Comparison of ENCODE assay signal across 1 cellular context in the genomic region with DNA sequence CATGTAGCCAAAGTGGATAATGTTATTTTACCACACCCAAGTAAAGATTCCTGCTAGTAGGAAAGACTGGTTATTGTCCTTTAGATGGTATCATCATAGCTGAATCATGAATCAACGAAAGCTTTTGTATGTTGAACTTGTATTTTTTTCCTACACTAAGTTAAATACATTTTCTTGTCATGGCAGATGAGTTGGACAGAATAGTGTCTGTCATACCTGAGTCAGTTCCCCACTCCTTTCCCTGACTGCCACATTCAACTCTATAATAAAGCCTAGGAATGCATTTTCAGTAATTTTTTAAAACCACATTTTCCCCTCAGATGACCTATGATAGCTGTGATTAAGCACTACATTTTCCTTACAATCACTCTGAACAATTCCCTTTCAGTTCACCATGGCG.
TF ChIP-seq lines count a peak whose summit lies in the region.

No MANE protein-coding gene starts in this region.

TF ChIP-seq in SK-N-SH, 30 proteins besides CTCF, POLR2A, EP300 and RAD21 (continued from another document):
- TF ChIP-seq, protein P1, sequence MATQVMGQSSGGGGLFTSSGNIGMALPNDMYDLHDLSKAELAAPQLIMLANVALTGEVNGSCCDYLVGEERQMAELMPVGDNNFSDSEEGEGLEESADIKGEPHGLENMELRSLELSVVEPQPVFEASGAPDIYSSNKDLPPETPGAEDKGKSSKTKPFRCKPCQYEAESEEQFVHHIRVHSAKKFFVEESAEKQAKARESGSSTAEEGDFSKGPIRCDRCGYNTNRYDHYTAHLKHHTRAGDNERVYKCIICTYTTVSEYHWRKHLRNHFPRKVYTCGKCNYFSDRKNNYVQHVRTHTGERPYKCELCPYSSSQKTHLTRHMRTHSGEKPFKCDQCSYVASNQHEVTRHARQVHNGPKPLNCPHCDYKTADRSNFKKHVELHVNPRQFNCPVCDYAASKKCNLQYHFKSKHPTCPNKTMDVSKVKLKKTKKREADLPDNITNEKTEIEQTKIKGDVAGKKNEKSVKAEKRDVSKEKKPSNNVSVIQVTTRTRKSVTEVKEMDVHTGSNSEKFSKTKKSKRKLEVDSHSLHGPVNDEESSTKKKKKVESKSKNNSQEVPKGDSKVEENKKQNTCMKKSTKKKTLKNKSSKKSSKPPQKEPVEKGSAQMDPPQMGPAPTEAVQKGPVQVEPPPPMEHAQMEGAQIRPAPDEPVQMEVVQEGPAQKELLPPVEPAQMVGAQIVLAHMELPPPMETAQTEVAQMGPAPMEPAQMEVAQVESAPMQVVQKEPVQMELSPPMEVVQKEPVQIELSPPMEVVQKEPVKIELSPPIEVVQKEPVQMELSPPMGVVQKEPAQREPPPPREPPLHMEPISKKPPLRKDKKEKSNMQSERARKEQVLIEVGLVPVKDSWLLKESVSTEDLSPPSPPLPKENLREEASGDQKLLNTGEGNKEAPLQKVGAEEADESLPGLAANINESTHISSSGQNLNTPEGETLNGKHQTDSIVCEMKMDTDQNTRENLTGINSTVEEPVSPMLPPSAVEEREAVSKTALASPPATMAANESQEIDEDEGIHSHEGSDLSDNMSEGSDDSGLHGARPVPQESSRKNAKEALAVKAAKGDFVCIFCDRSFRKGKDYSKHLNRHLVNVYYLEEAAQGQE (IDR thresholded peaks at IDR 0.05; ENCODE audit: low read depth, low read length): no peak
- TF ChIP-seq, protein P2, sequence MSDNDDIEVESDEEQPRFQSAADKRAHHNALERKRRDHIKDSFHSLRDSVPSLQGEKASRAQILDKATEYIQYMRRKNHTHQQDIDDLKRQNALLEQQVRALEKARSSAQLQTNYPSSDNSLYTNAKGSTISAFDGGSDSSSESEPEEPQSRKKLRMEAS (IDR thresholded peaks at IDR 0.05; ENCODE audit: low read depth): no peak
- TF ChIP-seq, protein P3, sequence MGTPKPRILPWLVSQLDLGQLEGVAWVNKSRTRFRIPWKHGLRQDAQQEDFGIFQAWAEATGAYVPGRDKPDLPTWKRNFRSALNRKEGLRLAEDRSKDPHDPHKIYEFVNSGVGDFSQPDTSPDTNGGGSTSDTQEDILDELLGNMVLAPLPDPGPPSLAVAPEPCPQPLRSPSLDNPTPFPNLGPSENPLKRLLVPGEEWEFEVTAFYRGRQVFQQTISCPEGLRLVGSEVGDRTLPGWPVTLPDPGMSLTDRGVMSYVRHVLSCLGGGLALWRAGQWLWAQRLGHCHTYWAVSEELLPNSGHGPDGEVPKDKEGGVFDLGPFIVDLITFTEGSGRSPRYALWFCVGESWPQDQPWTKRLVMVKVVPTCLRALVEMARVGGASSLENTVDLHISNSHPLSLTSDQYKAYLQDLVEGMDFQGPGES (IDR thresholded peaks at IDR 0.05; ENCODE audit: low read depth, low read length): no peak
- TF ChIP-seq RCOR1 (IDR thresholded peaks at IDR 0.05; ENCODE audit: low read length): no peak
- TF ChIP-seq FOXM1 (IDR thresholded peaks at IDR 0.05; ENCODE audit: low read depth): peak; percentile 88; the same call in 1 of the 2 replicates
- no peak for TF ChIP-seq NRF1 (IDR thresholded peaks at IDR 0.05; ENCODE audit: low read depth, low read length)
- no peak; the same call in 1 of the 2 replicates for TF ChIP-seq MEF2A (IDR thresholded peaks at IDR 0.05; ENCODE audit: borderline replicate concordance, low read depth)
- TF ChIP-seq POLR2AphosphoS5 (IDR thresholded peaks at IDR 0.05; ENCODE audit: low read depth, low read length): peak; percentile 45; the same call in 1 of the 2 replicates
- no peak for TF ChIP-seq EZH2phosphoT487 (IDR thresholded peaks at IDR 0.05; ENCODE audit: borderline replicate concordance, low read depth)
- no peak for TF ChIP-seq SMC3 (IDR thresholded peaks at IDR 0.05; ENCODE audit: low read depth, low read length)
- TF ChIP-seq JUND (IDR thresholded peaks at IDR 0.05): peak; percentile 84
- peak; percentile 56; the same call in 1 of the 2 replicates for TF ChIP-seq NFIC (IDR thresholded peaks at IDR 0.05; ENCODE audit: borderline replicate concordance)
- TF ChIP-seq, protein P4, sequence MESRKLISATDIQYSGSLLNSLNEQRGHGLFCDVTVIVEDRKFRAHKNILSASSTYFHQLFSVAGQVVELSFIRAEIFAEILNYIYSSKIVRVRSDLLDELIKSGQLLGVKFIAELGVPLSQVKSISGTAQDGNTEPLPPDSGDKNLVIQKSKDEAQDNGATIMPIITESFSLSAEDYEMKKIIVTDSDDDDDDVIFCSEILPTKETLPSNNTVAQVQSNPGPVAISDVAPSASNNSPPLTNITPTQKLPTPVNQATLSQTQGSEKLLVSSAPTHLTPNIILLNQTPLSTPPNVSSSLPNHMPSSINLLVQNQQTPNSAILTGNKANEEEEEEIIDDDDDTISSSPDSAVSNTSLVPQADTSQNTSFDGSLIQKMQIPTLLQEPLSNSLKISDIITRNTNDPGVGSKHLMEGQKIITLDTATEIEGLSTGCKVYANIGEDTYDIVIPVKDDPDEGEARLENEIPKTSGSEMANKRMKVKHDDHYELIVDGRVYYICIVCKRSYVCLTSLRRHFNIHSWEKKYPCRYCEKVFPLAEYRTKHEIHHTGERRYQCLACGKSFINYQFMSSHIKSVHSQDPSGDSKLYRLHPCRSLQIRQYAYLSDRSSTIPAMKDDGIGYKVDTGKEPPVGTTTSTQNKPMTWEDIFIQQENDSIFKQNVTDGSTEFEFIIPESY (IDR thresholded peaks at IDR 0.05; ENCODE audit: borderline replicate concordance, low read depth): no peak
- TF ChIP-seq TEAD4 (IDR thresholded peaks at IDR 0.05; ENCODE audit: borderline replicate concordance, insufficient read depth): peak; percentile 90
- no peak for TF ChIP-seq TAF1 (IDR thresholded peaks at IDR 0.05; ENCODE audit: borderline replicate concordance, low read depth, low read length)
